18 cellular contexts compared by ENCODE assay signal in genomic region chr18:3577456-3577855, GRCh38.
"Had no signal": no experiment of that assay in that cellular context is flagged by ENCODE, and none has a peak within 500 bp of the region (broad histone marks: within the 10 kb centered on the region; RNA-seq: fewer than 3 reads in every experiment).

No MANE protein-coding gene starts in this region.

- H3K27ac ChIP-seq: coronary artery, dorsolateral prefrontal cortex, heart left ventricle, right atrium auricular region, sigmoid colon, skin epidermis, suprapubic skin, thyroid gland had no signal

- H3K36me3 ChIP-seq: heart left ventricle, right atrium auricular region, sigmoid colon, suprapubic skin, thyroid gland had no signal

- H3K27me3 ChIP-seq: dorsolateral prefrontal cortex, heart left ventricle, right atrium auricular region, sigmoid colon, suprapubic skin, thyroid gland had no signal

- H3K9me3 ChIP-seq: heart left ventricle, right atrium auricular region, sigmoid colon, suprapubic skin, thyroid gland had no signal

- ATAC-seq: esophagus mucosa; heart left ventricle; left colon; left ventricle myocardium superior; naive thymus-derived CD4-positive, alpha-beta T cell had no signal

- DNase-seq: dorsolateral prefrontal cortex; effector CD8-positive, alpha-beta T cell; foreskin melanocyte; heart left ventricle; left colon; left ventricle myocardium superior; mesendoderm; naive thymus-derived CD4-positive, alpha-beta T cell; nephron progenitor cell; sigmoid colon; stimulated activated naive CD4-positive, alpha-beta T cell treated with Interleukin-2 at 50 U/mL for 16 hours; thyroid gland had no signal

- H3K4me3 ChIP-seq: coronary artery, heart left ventricle, lung, right atrium auricular region, sigmoid colon, skin epidermis, suprapubic skin, thyroid gland had no signal

- H3K4me1 ChIP-seq: heart left ventricle, right atrium auricular region, sigmoid colon, suprapubic skin, thyroid gland had no signal
